ENCODE assay signal across 15 cellular contexts in genomic region chr11:73030130-73030529, GRCh38.
DNase-seq lines count a peak whose midpoint lies in the region; ATAC-seq and TF ChIP-seq lines count a peak whose summit lies in the region.
"Had no signal": no experiment of that assay in that cellular context is flagged by ENCODE, and none has a peak within 500 bp of the region (broad histone marks: within the 10 kb centered on the region; RNA-seq: fewer than 3 reads in every experiment).

No MANE protein-coding gene starts in this region.

- H3K4me3 Mint-ChIP-seq in naive B cell: no peak overlapping the region
- H3K4me3 Mint-ChIP-seq: CD4-positive, alpha-beta T cell had no signal

- no peaks in the 10 kb centered on the region for H3K27me3 ChIP-seq in HL-60 (ENCODE audit: insufficient read depth, poor library complexity, severe bottlenecking)
- H3K27me3 ChIP-seq: BLaER1 had no signal

- H3K4me1 Mint-ChIP-seq in naive B cell: peaks cover 53 to 67% (median 62%) of the 10 kb centered on the region in 3 donors

- H3K36me3 Mint-ChIP-seq in naive B cell: peaks cover 43 to 58% of the 10 kb centered on the region in 2 donors

- no peaks in the 10 kb centered on the region for H3K27me3 Mint-ChIP-seq in naive B cell
- H3K27me3 Mint-ChIP-seq: CD4-positive, alpha-beta T cell had no signal

- no peak for ATAC-seq in naive B cell (ENCODE audit: low read depth in 2 of 2)
- ATAC-seq in GM19455 (IDR thresholded peaks at IDR 0.05; ENCODE audit: unreplicated experiment): no peak
- ATAC-seq: A549, HCT116, HepG2 had no signal

- H3K9me3 Mint-ChIP-seq in naive B cell: peaks cover 7 to 42% (median 39%) of the 10 kb centered on the region in 7 donors

- peak overlapping the region in 4 of 6 donors; percentile 36 to 81 (median 77) for H3K27ac Mint-ChIP-seq in naive B cell
- H3K27ac Mint-ChIP-seq: CD4-positive, alpha-beta T cell had no signal

- DNase-seq in HL-60 (ENCODE audit: low read depth in 1 of 2, low spot score in 1 of 2) (no peak), OCI-M1 (lab: John Stamatoyannopoulos, UW) (peak; percentile 53), naive B cell (no peak), SW 1271 (lab: John Stamatoyannopoulos, UW) (no peak), CD1c-positive myeloid dendritic cell (ENCODE audit: extremely low spot score) (no peak)
- DNase-seq: Calu3; CD4-positive, alpha-beta T cell; DMS 273 treated with DMSO at 0.1 percent for 48 hours; GM23248; KBM-7 had no signal

- peak overlapping the region; percentile 79 for H3K27ac ChIP-seq in HL-60 (replicated peaks)
- H3K27ac ChIP-seq: A549, BLaER1, GM23248 had no signal

- H3K4me3 ChIP-seq in HL-60 (replicated peaks; ENCODE audit: insufficient read depth, low read length): no peak overlapping the region
- H3K4me3 ChIP-seq: A549, BLaER1, GM23248 had no signal

- TF ChIP-seq CTCF in HL-60 (IDR thresholded peaks at IDR 0.05; ENCODE audit: insufficient read depth, low read length): no peak
